Comparison of ENCODE assay signal across 9 cellular contexts in genomic region chr3:150078983-150079739, GRCh38.
DNase-seq lines count a peak whose midpoint lies in the region; ATAC-seq lines count a peak whose summit lies in the region.
"Had no signal": no experiment of that assay in that cellular context is flagged by ENCODE, and none has a peak within 500 bp of the region (broad histone marks: within the 10 kb centered on the region; RNA-seq: fewer than 3 reads in every experiment).

No MANE protein-coding gene starts in this region.

- H3K9me3 Mint-ChIP-seq in activated CD4-positive, alpha-beta memory T cell treated with anti-CD3 and anti-CD28 coated beads for 36 hours: peaks cover 10% of the 10 kb centered on the region

- H3K9me3 ChIP-seq in ectodermal cell (ENCODE audit: control insufficient read depth, low read length): no peaks in the 10 kb centered on the region

- CTCF ChIA-PET in activated CD4-positive, alpha-beta memory T cell treated with anti-CD3 and anti-CD28 coated beads for 36 hours (lab: Charles Lee): no interaction called here

- intact Hi-C loops in activated CD4-positive, alpha-beta memory T cell treated with anti-CD3 and anti-CD28 coated beads for 36 hours (cut with micrococcal nuclease): no loop called here

- peak overlapping the region; percentile 19 for H3K27ac ChIP-seq in ectodermal cell (ENCODE audit: insufficient read depth, low read depth, low read length, poor library complexity, severe bottlenecking)

- peaks cover 13% of the 10 kb centered on the region for H3K4me1 ChIP-seq in ectodermal cell (ENCODE audit: control insufficient read depth, insufficient read depth, low read length)

- 85 to 93% methylated on average over 5 to 6 of the region's 6 CpGs for WGBS in ectodermal cell, 2 experiments

- DNase-seq in Caki2 (ENCODE audit: low read depth): peak; percentile 51
- DNase-seq in NCI-H2196 treated with DMSO at 0.1 percent for 48 hours (lab: John Stamatoyannopoulos, UW; ENCODE audit: unreplicated experiment): peak; percentile 7
- DNase-seq in non-pigmented ciliary epithelial cell (ENCODE audit: low read depth): peak; percentile 93
- no peak for DNase-seq in NCI-H524 treated with DMSO at 0.1 percent for 48 hours (lab: John Stamatoyannopoulos, UW)
- DNase-seq in GF-D8 (lab: John Stamatoyannopoulos, UW): no peak
- no peak for DNase-seq in activated CD4-positive, alpha-beta memory T cell treated with anti-CD3 and anti-CD28 coated beads for 36 hours
- DNase-seq: right cardiac atrium had no signal

- no peaks in the 10 kb centered on the region for H3K36me3 ChIP-seq in ectodermal cell (ENCODE audit: control insufficient read depth, insufficient read depth, low read length)

- no peaks in the 10 kb centered on the region for H3K36me3 Mint-ChIP-seq in activated CD4-positive, alpha-beta memory T cell treated with anti-CD3 and anti-CD28 coated beads for 36 hours

- H3K4me3 ChIP-seq in ectodermal cell (ENCODE audit: insufficient read depth, low read depth, low read length): no peak overlapping the region

- H3K4me3 Mint-ChIP-seq in activated CD4-positive, alpha-beta memory T cell treated with anti-CD3 and anti-CD28 coated beads for 36 hours: no peak overlapping the region

- H3K27ac Mint-ChIP-seq in activated CD4-positive, alpha-beta memory T cell treated with anti-CD3 and anti-CD28 coated beads for 36 hours: no peak overlapping the region

- no peak for ATAC-seq in GM19395 (IDR thresholded peaks at IDR 0.05; ENCODE audit: unreplicated experiment)
- ATAC-seq: right cardiac atrium had no signal

- POLR2A ChIA-PET in activated CD4-positive, alpha-beta memory T cell treated with anti-CD3 and anti-CD28 coated beads for 36 hours (lab: Charles Lee): no interaction called here

- in situ Hi-C loops in Caki2 (cut with HindIII; ENCODE audit: low pct_unique_long_range_greater_than_20kb, low sequenced_read_pairs): no loop called here

- no peaks in the 10 kb centered on the region for H3K4me1 Mint-ChIP-seq in activated CD4-positive, alpha-beta memory T cell treated with anti-CD3 and anti-CD28 coated beads for 36 hours (ENCODE audit: low read depth)

- H3K27me3 ChIP-seq in ectodermal cell (ENCODE audit: control insufficient read depth, insufficient read depth, low read length, poor library complexity, severe bottlenecking): no peaks in the 10 kb centered on the region

- peaks cover under 1% of the 10 kb centered on the region for H3K27me3 Mint-ChIP-seq in activated CD4-positive, alpha-beta memory T cell treated with anti-CD3 and anti-CD28 coated beads for 36 hours

Comparison
In these comparisons a context has a peak if more than half of its experiments do, and no peak if none do; other contexts are left out.
1. DNase-seq: peak in Caki2 (single experiment), NCI-H2196 treated with DMSO at 0.1 percent for 48 hours (single experiment) and non-pigmented ciliary epithelial cell (single experiment); none in NCI-H524 treated with DMSO at 0.1 percent for 48 hours (single experiment), GF-D8 (single experiment) and activated CD4-positive, alpha-beta memory T cell treated with anti-CD3 and anti-CD28 coated beads for 36 hours (single experiment).